Comparison of ENCODE assay signal across 8 cellular contexts in genomic region chr3:102229062-102229655, GRCh38.
DNase-seq lines count a peak whose midpoint lies in the region; ATAC-seq and TF ChIP-seq lines count a peak whose summit lies in the region.

No MANE protein-coding gene starts in this region.

- H3K9ac ChIP-seq in adipocyte (ENCODE audit: low read length) = no peak overlapping the region

- peak; percentile 92 to 94 for TF ChIP-seq CTCF in right atrium auricular region (IDR thresholded peaks at IDR 0.05)

- intact Hi-C loops in sciatic nerve (cut with DNase I) = loop anchor here (5.0 kb wide), 1 partner anchor 308 kb away; no protein-coding TSS in a partner anchor

- ATAC-seq in HG02571 (IDR thresholded peaks at IDR 0.05; ENCODE audit: unreplicated experiment) (peak; percentile 59), sciatic nerve (peak; percentile 73), HG03135 (IDR thresholded peaks at IDR 0.05; ENCODE audit: unreplicated experiment) (no peak)

- H3K27me3 ChIP-seq in adipocyte (replicated peaks; ENCODE audit: control insufficient read depth, insufficient read depth, low read length) = peaks cover 6% of the 10 kb centered on the region
- no peaks in the 10 kb centered on the region for H3K27me3 ChIP-seq in right atrium auricular region

- no peak overlapping the region for H3K4me3 ChIP-seq in adipocyte (ENCODE audit: low read length)
- H3K4me3 ChIP-seq in right atrium auricular region = no peak overlapping the region

- DNase-seq in GM04504 (ENCODE audit: low read depth) (peak; percentile 50), NCI-H1436 treated with DMSO at 0.1 percent for 48 hours (lab: John Stamatoyannopoulos, UW) (peak; percentile 82), SW480 (ENCODE audit: low spot score) (peak; percentile 71), adipocyte (ENCODE audit: low read depth) (peak; percentile 88), right atrium auricular region (ENCODE audit: low spot score) (peak; percentile 89), sciatic nerve (ENCODE audit: low spot score) (peak; percentile 80)

- peaks cover 11% of the 10 kb centered on the region for H3K4me1 ChIP-seq in adipocyte (ENCODE audit: control insufficient read depth, insufficient read depth, low read length)
- no peaks in the 10 kb centered on the region for H3K4me1 ChIP-seq in right atrium auricular region

- H3K9me3 ChIP-seq in adipocyte (ENCODE audit: control insufficient read depth, low read length) = no peaks in the 10 kb centered on the region
- no peaks in the 10 kb centered on the region for H3K9me3 ChIP-seq in right atrium auricular region

- H3K36me3 ChIP-seq in adipocyte (ENCODE audit: control insufficient read depth, insufficient read depth, low read length, severe bottlenecking) (no peaks in the 10 kb centered on the region), right atrium auricular region (no peaks in the 10 kb centered on the region)

- no peak overlapping the region for H3K27ac ChIP-seq in right atrium auricular region
